In genomic region chr1:205507896-205508714, GRCh38 we compare ENCODE assay signal across 24 cellular contexts. TPM values are rescaled to one million over a fixed set of nuclear protein-coding genes. Genes with fewer than 3 reads are reported as not detected.
A peak's percentile ranks its signal among the peaks of the same experiment; 100 is the strongest.
DNase-seq lines count a peak whose midpoint lies in the region; ATAC-seq, FAIRE-seq and TF ChIP-seq lines count a peak whose summit lies in the region.
"Had no signal": no experiment of that assay in that cellular context is flagged by ENCODE, and none has a peak within 500 bp of the region (broad histone marks: within the 10 kb centered on the region; RNA-seq: fewer than 3 reads in every experiment).

No MANE protein-coding gene starts in this region.

- H3K36me3 ChIP-seq in left ventricle myocardium inferior (no peaks in the 10 kb centered on the region), kidney (ENCODE audit: control insufficient read depth in 1 of 2, insufficient read depth in 2 of 2, low read length in 2 of 2) (no peaks in the 10 kb centered on the region)
- H3K36me3 ChIP-seq: breast epithelium had no signal

- TF ChIP-seq CTCF in left ventricle myocardium inferior (IDR thresholded peaks at IDR 0.05; ENCODE audit: borderline replicate concordance) (no peak), kidney (IDR thresholded peaks at IDR 0.05; ENCODE audit: borderline replicate concordance, extremely low read depth, insufficient read depth) (no peak)

- H3K4me1 ChIP-seq in left ventricle myocardium inferior (peaks cover 94% of the 10 kb centered on the region), kidney (ENCODE audit: control insufficient read depth in 1 of 2, insufficient read depth in 1 of 2, low read depth in 1 of 2, low read length in 2 of 2) (peaks cover 18 to 27% of the 10 kb centered on the region in 2 donors)

- DNase-seq in left ventricle myocardium inferior, result no peak
- no peak for DNase-seq in cardiac septum (ENCODE audit: low spot score)
- peak; percentile 22 for DNase-seq in SK-N-DZ (ENCODE audit: low spot score)
- peak; percentile 41 for DNase-seq in kidney
- no peak for DNase-seq in H4 (ENCODE audit: low spot score)
- no peak for DNase-seq in germinal center (ENCODE audit: low spot score)
- DNase-seq: activated CD4-positive, alpha-beta T cell treated with anti-CD3 and anti-CD28 coated beads for 4 hours; CD4-positive, alpha-beta memory T cell; foreskin melanocyte; MM.1S; naive thymus-derived CD8-positive, alpha-beta T cell; NCI-H187; NCI-H446; stimulated activated CD4-positive, alpha-beta T cell treated with anti-CD3 and anti-CD28 coated beads, Interleukin-2, amount 100 ng/mL, for 24 hours; stimulated activated naive CD8-positive, alpha-beta T cell treated with anti-CD3 and anti-CD28 coated beads, Interleukin-15, Interleukin-2, amounts not matched to agents 100 U/mL and 50 U/mL, for 24 hours; trophoblast cell had no signal

- H3K36me3 Mint-ChIP-seq in activated T-helper 17 cell treated with anti-CD3 and anti-CD28 coated beads, Interleukin-2, amount 50 U/mL, for 72 hours (ENCODE audit: low read depth), result no peaks in the 10 kb centered on the region
- H3K36me3 Mint-ChIP-seq: CD4-positive, alpha-beta memory T cell; naive thymus-derived CD8-positive, alpha-beta T cell had no signal

- H3K4me3 ChIP-seq in left ventricle myocardium inferior, result no peak overlapping the region
- H3K4me3 ChIP-seq in kidney (ENCODE audit: low read length in 2 of 2), result no peak overlapping the region
- H3K4me3 ChIP-seq: breast epithelium, K562, skin epidermis had no signal

- H3K9me3 ChIP-seq in left ventricle myocardium inferior (replicated peaks) (no peaks in the 10 kb centered on the region), kidney (ENCODE audit: control insufficient read depth in 1 of 2, low read length in 2 of 2) (no peaks in the 10 kb centered on the region)
- H3K9me3 ChIP-seq: breast epithelium had no signal

- no peaks in the 10 kb centered on the region for H3K4me1 Mint-ChIP-seq in activated T-helper 17 cell treated with anti-CD3 and anti-CD28 coated beads, Interleukin-2, amount 50 U/mL, for 72 hours

- H3K27ac ChIP-seq in left ventricle myocardium inferior (replicated peaks) (peak overlapping the region; percentile 94), kidney (ENCODE audit: low read depth in 2 of 2, low read length in 2 of 2) (peak overlapping the region; percentile 13 to 45), temporal lobe (ENCODE audit: low read depth, low read length) (peak overlapping the region; percentile 36)
- H3K27ac ChIP-seq: breast epithelium, skin epidermis had no signal

- H3K9ac ChIP-seq in kidney (ENCODE audit: low read length in 2 of 2), result no peak overlapping the region

- no peak overlapping the region for H3K27ac Mint-ChIP-seq in activated T-helper 17 cell treated with anti-CD3 and anti-CD28 coated beads, Interleukin-2, amount 50 U/mL, for 72 hours
- H3K27ac Mint-ChIP-seq: CD4-positive, alpha-beta memory T cell had no signal

- no peaks in the 10 kb centered on the region for H3K9me3 Mint-ChIP-seq in activated T-helper 17 cell treated with anti-CD3 and anti-CD28 coated beads, Interleukin-2, amount 50 U/mL, for 72 hours
- H3K9me3 Mint-ChIP-seq: naive thymus-derived CD8-positive, alpha-beta T cell had no signal

- intact Hi-C loops in left ventricle myocardium inferior (cut with micrococcal nuclease) (no loop called here), cardiac septum (cut with DNase I) (no loop called here), kidney (cut with DNase I) (no loop called here)

- no peak for FAIRE-seq in kidney (lab: Jason Lieb, UNC)
- FAIRE-seq: H54, K562 had no signal

- ATAC-seq in activated T-helper 17 cell treated with anti-CD3 and anti-CD28 coated beads, Interleukin-2, amount 50 U/mL, for 72 hours (replicated peaks), result no peak
- ATAC-seq: K562; naive thymus-derived CD8-positive, alpha-beta T cell; stimulated activated naive CD8-positive, alpha-beta T cell treated with anti-CD3 and anti-CD28 coated beads, Interleukin-15, Interleukin-2, amounts not matched to agents 100 U/mL and 50 U/mL, for 24 hours had no signal

- no peak overlapping the region for H3K4me3 Mint-ChIP-seq in activated T-helper 17 cell treated with anti-CD3 and anti-CD28 coated beads, Interleukin-2, amount 50 U/mL, for 72 hours

- H3K27me3 Mint-ChIP-seq in activated T-helper 17 cell treated with anti-CD3 and anti-CD28 coated beads, Interleukin-2, amount 50 U/mL, for 72 hours, result no peaks in the 10 kb centered on the region
- H3K27me3 Mint-ChIP-seq: CD4-positive, alpha-beta memory T cell; naive thymus-derived CD8-positive, alpha-beta T cell had no signal

- H3K27me3 ChIP-seq in left ventricle myocardium inferior (ENCODE audit: low read depth), result no peaks in the 10 kb centered on the region
- H3K27me3 ChIP-seq: breast epithelium had no signal

RNA-seq across cellular contexts. Expression of gene CDK18, which starts 3.6 kb away (rescaled TPM):
- total RNA-seq in left ventricle myocardium inferior (179 TPM), cardiac septum (195 TPM), kidney (25.7 TPM), temporal lobe (1.2 TPM)
- 0.47 and 0.77 TPM in 2 replicates for polyA plus RNA-seq in SK-N-DZ (2014; cell fraction: cytosol; rRNA removed)
- polyA plus RNA-seq in SK-N-DZ (2014; cell fraction: nucleus; rRNA removed), result 0.18 and 1.0 TPM in 2 replicates
- 36.3 TPM for polyA plus RNA-seq in kidney (ENCODE audit: insufficient read depth, low read depth, low replicate concordance)
- 0.72 and 4.4 TPM in 2 replicates for total RNA-seq in H4 (2014; rRNA removed; shearing (Covaris generic))
- total RNA-seq in activated T-helper 17 cell treated with anti-CD3 and anti-CD28 coated beads, Interleukin-2, amount 50 U/mL, for 72 hours, result 1 to 10 TPM in 1 of 2 donors, under 1 TPM in 1; 0.91 to 3.0 TPM

RNA-seq across cellular contexts. Expression of gene BLACAT1, which starts 52.3 kb away (rescaled TPM):
- total RNA-seq in left ventricle myocardium inferior, result not detected
- total RNA-seq in cardiac septum, result not detected
- polyA plus RNA-seq in SK-N-DZ (2014; cell fraction: cytosol; rRNA removed), result 0.06 and 0.24 TPM in 2 replicates
- not detected in 2 replicates for polyA plus RNA-seq in SK-N-DZ (2014; cell fraction: nucleus; rRNA removed)
- total RNA-seq in kidney, result 4.3 TPM
- 0.37 TPM for polyA plus RNA-seq in kidney (ENCODE audit: insufficient read depth, low read depth, low replicate concordance)
- 1.5 TPM for total RNA-seq in temporal lobe
- total RNA-seq in H4 (2014; rRNA removed; shearing (Covaris generic)), result 0.66 and 0.89 TPM in 2 replicates
- under 1 TPM; 0.61 to 0.95 TPM for total RNA-seq in activated T-helper 17 cell treated with anti-CD3 and anti-CD28 coated beads, Interleukin-2, amount 50 U/mL, for 72 hours
- total RNA-seq: mesenteric fat pad, posterior vena cava had no signal
- polyA plus RNA-seq: CD4-positive, alpha-beta memory T cell; naive thymus-derived CD8-positive, alpha-beta T cell had no signal

Comparison
In these comparisons a context has a peak if more than half of its experiments do, and no peak if none do; other contexts are left out.
1. DNase-seq: peak in SK-N-DZ (single experiment) and kidney (single experiment); none in left ventricle myocardium inferior (single experiment), cardiac septum (single experiment), H4 (single experiment) and germinal center (single experiment).
2. H3K27ac ChIP-seq: peak in every context shown above with its lines; median percentile 94 in left ventricle myocardium inferior; 36 in temporal lobe; 29 in kidney.